ENCODE assay signal across 8 cellular contexts in the genomic region with DNA sequence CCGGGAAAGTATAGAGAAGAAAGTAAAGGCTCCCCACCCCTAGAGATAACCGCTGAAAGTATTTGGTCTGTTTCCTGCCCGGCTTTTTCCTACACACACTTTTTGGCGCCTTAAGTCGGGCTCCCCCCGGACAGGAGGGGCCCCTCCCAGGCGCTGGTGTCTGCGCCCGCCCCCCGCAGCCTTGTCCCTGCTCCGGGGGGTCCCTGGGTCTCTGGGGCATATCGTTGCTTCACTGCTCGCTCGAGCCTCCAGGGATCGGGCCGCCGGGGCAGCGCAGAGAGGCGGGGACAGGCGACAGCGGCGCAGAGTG. TPM values are rescaled to one million over a fixed set of nuclear protein-coding genes. Genes with fewer than 3 reads are reported as not detected.
DNase-seq lines count a peak whose midpoint lies in the region; ATAC-seq, FAIRE-seq and TF ChIP-seq lines count a peak whose summit lies in the region.

No MANE protein-coding gene starts in this region.

- WGBS in stomach, 5 donors: 0 to 5% (median 2%) methylated on average over 12 to 22 of the region's 22 CpGs

- CTCF ChIA-PET in WTC11 (lab: Charles Lee): interaction anchor here (1.3 kb wide), 1 partner anchor 22 kb away, joined by 5 read pairs; no protein-coding TSS in a partner anchor

- no peak for ATAC-seq in WTC11

- TF ChIP-seq POLR2A in stomach (IDR thresholded peaks at IDR 0.05): no peak

- H3K27ac Mint-ChIP-seq in T-helper 2 cell treated with Interferon-gamma antibody and Interleukin-4, amounts not matched to agents 5 μg/mL and 100 μg/mL, for 36 hours: peak overlapping the region; percentile 78
- H3K27ac Mint-ChIP-seq in WTC11: no peak overlapping the region

- H3K9me3 Mint-ChIP-seq in T-helper 2 cell treated with Interferon-gamma antibody and Interleukin-4, amounts not matched to agents 5 μg/mL and 100 μg/mL, for 36 hours: no peaks in the 10 kb centered on the region
- no peaks in the 10 kb centered on the region for H3K9me3 Mint-ChIP-seq in WTC11

- peaks cover 10% of the 10 kb centered on the region for H3K36me3 Mint-ChIP-seq in T-helper 2 cell treated with Interferon-gamma antibody and Interleukin-4, amounts not matched to agents 5 μg/mL and 100 μg/mL, for 36 hours (ENCODE audit: low read depth)
- no peaks in the 10 kb centered on the region for H3K36me3 Mint-ChIP-seq in WTC11

- H3K4me3 ChIP-seq in iPS-18c (ENCODE audit: insufficient read depth, low read depth, low read length): peak overlapping the region; percentile 57
- H3K4me3 ChIP-seq in stomach: peak overlapping the region; percentile 46 to 56 (median 50)

- peaks cover 36% of the 10 kb centered on the region for H3K27me3 Mint-ChIP-seq in T-helper 2 cell treated with Interferon-gamma antibody and Interleukin-4, amounts not matched to agents 5 μg/mL and 100 μg/mL, for 36 hours (ENCODE audit: low read depth)
- H3K27me3 Mint-ChIP-seq in WTC11 (ENCODE audit: low read depth): peaks cover 24% of the 10 kb centered on the region

- POLR2A ChIA-PET in WTC11 (lab: Charles Lee): interaction anchor here (2.0 kb wide), 1 partner anchor 18 kb away, joined by 5 read pairs; a partner anchor contains a TSS

- peaks cover 83 to 100% (median 97%) of the 10 kb centered on the region in 4 donors for H3K4me1 ChIP-seq in stomach

- H3K36me3 ChIP-seq in stomach: peaks cover 32 to 40% (median 39%) of the 10 kb centered on the region in 4 donors

- peaks cover 3% of the 10 kb centered on the region for H3K9me3 ChIP-seq in iPS-18c (ENCODE audit: control insufficient read depth, insufficient read depth, low read length)
- no peaks in the 10 kb centered on the region for H3K9me3 ChIP-seq in stomach

- H3K27me3 ChIP-seq in stomach: peaks cover 0 to 80% (median 40%) of the 10 kb centered on the region in 3 donors

- FAIRE-seq in RCC 7860 (lab: Jason Lieb, UNC): no peak

- intact Hi-C loops in stomach (cut with DNase I; ENCODE audit: low total_unique reads): no loop called here

- H3K4me3 Mint-ChIP-seq in T-helper 2 cell treated with Interferon-gamma antibody and Interleukin-4, amounts not matched to agents 5 μg/mL and 100 μg/mL, for 36 hours: peak overlapping the region; percentile 81
- peak overlapping the region; percentile 70 for H3K4me3 Mint-ChIP-seq in WTC11

- no peak for TF ChIP-seq EP300 in stomach (IDR thresholded peaks at IDR 0.05)

- DNase-seq in T-helper 2 cell treated with Interferon-gamma antibody and Interleukin-4, amounts not matched to agents 5 μg/mL and 100 μg/mL, for 36 hours (ENCODE audit: low spot score): no peak
- DNase-seq in T-helper 2 cell: no peak
- no peak for DNase-seq in WTC11 (ENCODE audit: low spot score)
- no peak for DNase-seq in stomach
- DNase-seq in RCC 7860 (ENCODE audit: low spot score): no peak
- no peak for DNase-seq in HuH-7.5 (ENCODE audit: low spot score)
- no peak for DNase-seq in SKM-1 treated with dmso at 0.1 percent for 144 hours (lab: John Stamatoyannopoulos, UW; ENCODE audit: unreplicated experiment)

- peaks cover 12% of the 10 kb centered on the region for H3K4me1 Mint-ChIP-seq in T-helper 2 cell treated with Interferon-gamma antibody and Interleukin-4, amounts not matched to agents 5 μg/mL and 100 μg/mL, for 36 hours (ENCODE audit: low read depth)
- H3K4me1 Mint-ChIP-seq in WTC11: peaks cover 36% of the 10 kb centered on the region

- peak overlapping the region; percentile 89 to 96 (median 94) for H3K27ac ChIP-seq in stomach

- TF ChIP-seq CTCF in WTC11 (IDR thresholded peaks at IDR 0.05): no peak
- TF ChIP-seq CTCF in stomach (IDR thresholded peaks at IDR 0.05): no peak

TF ChIP-seq in WTC11, 78 proteins besides CTCF, POLR2A, EP300 and RAD21:
- TF ChIP-seq NR3C1 (CRISPR knock-in tag; conservative IDR thresholded peaks at IDR 0.05; ENCODE audit: low read depth) (no peak), ZNF396 (CRISPR knock-in tag; IDR thresholded peaks at IDR 0.05; ENCODE audit: borderline replicate concordance) (no peak), KAT7 (CRISPR knock-in tag; IDR thresholded peaks at IDR 0.05; ENCODE audit: borderline replicate concordance) (no peak), ZNF423 (CRISPR knock-in tag; IDR thresholded peaks at IDR 0.05) (peak; percentile 48; the same call in 1 of the 2 replicates), ZNF138 (CRISPR knock-in tag; conservative IDR thresholded peaks at IDR 0.05) (no peak)
- TF ChIP-seq, protein P1, sequence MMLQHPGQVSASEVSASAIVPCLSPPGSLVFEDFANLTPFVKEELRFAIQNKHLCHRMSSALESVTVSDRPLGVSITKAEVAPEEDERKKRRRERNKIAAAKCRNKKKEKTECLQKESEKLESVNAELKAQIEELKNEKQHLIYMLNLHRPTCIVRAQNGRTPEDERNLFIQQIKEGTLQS (CRISPR knock-in tag; conservative IDR thresholded peaks at IDR 0.05): no peak
- TF ChIP-seq, protein P2, sequence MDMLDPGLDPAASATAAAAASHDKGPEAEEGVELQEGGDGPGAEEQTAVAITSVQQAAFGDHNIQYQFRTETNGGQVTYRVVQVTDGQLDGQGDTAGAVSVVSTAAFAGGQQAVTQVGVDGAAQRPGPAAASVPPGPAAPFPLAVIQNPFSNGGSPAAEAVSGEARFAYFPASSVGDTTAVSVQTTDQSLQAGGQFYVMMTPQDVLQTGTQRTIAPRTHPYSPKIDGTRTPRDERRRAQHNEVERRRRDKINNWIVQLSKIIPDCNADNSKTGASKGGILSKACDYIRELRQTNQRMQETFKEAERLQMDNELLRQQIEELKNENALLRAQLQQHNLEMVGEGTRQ (CRISPR knock-in tag; IDR thresholded peaks at IDR 0.05): no peak

RNA-seq across cellular contexts. Expression of a gene that starts 0.9 kb away (rescaled TPM):
- total RNA-seq in WTC11 (2021): 46.5 to 58.6 TPM (median 55.9 TPM) in 3 replicates
- 100 to 1,000 TPM in 4 of 5 donors, 10 to 100 TPM in 1; 12.7 to 556 (median 165) TPM for total RNA-seq in stomach
- polyA plus RNA-seq in stomach: 100 to 1,000 TPM; 105 to 133 (median 119) TPM

RNA-seq across cellular contexts. Expression of a gene that starts 6.0 kb away (rescaled TPM):
- total RNA-seq in WTC11 (2021) (115 to 127 TPM (median 116 TPM) in 3 replicates), stomach (100 to 1,000 TPM; 103 to 293 (median 157) TPM)
- polyA plus RNA-seq in stomach: 100 to 1,000 TPM in 2 of 3 donors, 10 to 100 TPM in 1; 66.7 to 262 (median 206) TPM

RNA-seq across cellular contexts. Expression of a gene that starts 8.1 kb away (rescaled TPM):
- total RNA-seq in WTC11 (2021): 66.5 to 83.4 TPM (median 81.9 TPM) in 3 replicates
- total RNA-seq in stomach: 100 to 1,000 TPM in 3 of 5 donors, 10 to 100 TPM in 2; 33.4 to 385 (median 139) TPM
- polyA plus RNA-seq in stomach: 10 to 100 TPM; 41.7 to 85.1 (median 77.8) TPM

RNA-seq across cellular contexts. Expression of a gene that starts 15.5 kb away (rescaled TPM):
- total RNA-seq in WTC11 (2021) (138 to 152 TPM (median 144 TPM) in 3 replicates), stomach (100 to 1,000 TPM in 1 of 5 donors, 10 to 100 TPM in 4; 13.8 to 407 (median 63.4) TPM)
- polyA plus RNA-seq in stomach: 100 to 1,000 TPM; 130 to 160 (median 152) TPM

RNA-seq across cellular contexts. Expression of a gene that starts 15.9 kb away (rescaled TPM):
- total RNA-seq in WTC11 (2021) (92.8 to 95.2 TPM (median 94.3 TPM) in 3 replicates), stomach (100 to 1,000 TPM in 1 of 5 donors, 10 to 100 TPM in 4; 20.5 to 116 (median 29.7) TPM)
- polyA plus RNA-seq in stomach: 10 to 100 TPM; 10.5 to 29.8 (median 26.4) TPM
